In the genomic region with DNA sequence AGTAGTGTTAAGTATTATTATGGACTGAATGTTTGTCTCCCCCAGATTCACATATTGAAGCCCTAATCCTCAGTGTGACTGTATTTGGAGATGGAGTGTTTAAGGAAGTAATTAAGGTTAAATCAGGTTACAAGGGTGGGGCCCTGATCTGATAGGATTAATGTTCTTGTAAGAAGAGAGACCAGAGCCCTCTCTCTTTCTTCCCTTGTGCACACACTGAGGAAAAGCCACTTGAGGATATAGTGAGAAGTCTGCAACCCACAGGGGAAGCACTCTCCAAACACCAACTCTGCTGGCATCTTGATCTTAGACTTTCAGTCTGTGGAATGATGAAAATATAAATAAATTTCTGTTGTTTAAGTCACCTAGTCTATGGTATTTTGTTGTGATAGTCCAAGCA, we compare ENCODE assay signal across 26 cellular contexts. TPM values are rescaled to one million over a fixed set of nuclear protein-coding genes. Genes with fewer than 3 reads are reported as not detected.
DNase-seq lines count a peak whose midpoint lies in the region; ATAC-seq and TF ChIP-seq lines count a peak whose summit lies in the region.
"Had no signal": no experiment of that assay in that cellular context is flagged by ENCODE, and none has a peak within 500 bp of the region (broad histone marks: within the 10 kb centered on the region; RNA-seq: fewer than 3 reads in every experiment).

No MANE protein-coding gene starts in this region.

- H3K27ac Mint-ChIP-seq in activated CD4-positive, alpha-beta memory T cell treated with anti-CD3 and anti-CD28 coated beads, Interleukin-2, amount 10 ng/mL, durations not matched to agents 7 days and 5 days, result peak overlapping the region; percentile 70
- H3K27ac Mint-ChIP-seq in activated CD4-positive, alpha-beta memory T cell treated with anti-CD3 and anti-CD28 coated beads for 36 hours, result no peak overlapping the region
- H3K27ac Mint-ChIP-seq in T-cell (peak overlapping the region; percentile 90 to 93), natural killer cell (peak overlapping the region; percentile 90 to 96)
- H3K27ac Mint-ChIP-seq: progenitor cell of endocrine pancreas; stimulated activated memory B cell treated with anti-CD40 and anti-IgM and Interleukin-4, amounts not matched to agents 10 μg/mL and 1 μg/mL and 100 μg/mL, for 72 hours had no signal

- no peaks in the 10 kb centered on the region for H3K27me3 Mint-ChIP-seq in activated CD4-positive, alpha-beta memory T cell treated with anti-CD3 and anti-CD28 coated beads, Interleukin-2, amount 10 ng/mL, durations not matched to agents 7 days and 5 days
- H3K27me3 Mint-ChIP-seq in activated CD4-positive, alpha-beta memory T cell treated with anti-CD3 and anti-CD28 coated beads for 36 hours, result no peaks in the 10 kb centered on the region
- H3K27me3 Mint-ChIP-seq in T-cell, result no peaks in the 10 kb centered on the region
- H3K27me3 Mint-ChIP-seq in natural killer cell (ENCODE audit: low read depth in 2 of 2), result no peaks in the 10 kb centered on the region
- H3K27me3 Mint-ChIP-seq: activated naive CD8-positive, alpha-beta T cell treated with anti-CD3 and anti-CD28 coated beads for 36 hours; progenitor cell of endocrine pancreas; stimulated activated memory B cell treated with anti-CD40 and anti-IgM and Interleukin-4, amounts not matched to agents 10 μg/mL and 1 μg/mL and 100 μg/mL, for 72 hours had no signal

- peaks cover 6% of the 10 kb centered on the region for H3K36me3 Mint-ChIP-seq in activated CD4-positive, alpha-beta memory T cell treated with anti-CD3 and anti-CD28 coated beads, Interleukin-2, amount 10 ng/mL, durations not matched to agents 7 days and 5 days (ENCODE audit: low read depth)
- no peaks in the 10 kb centered on the region for H3K36me3 Mint-ChIP-seq in activated CD4-positive, alpha-beta memory T cell treated with anti-CD3 and anti-CD28 coated beads for 36 hours
- H3K36me3 Mint-ChIP-seq in T-cell, result peaks cover 9% of the 10 kb centered on the region
- no peaks in the 10 kb centered on the region for H3K36me3 Mint-ChIP-seq in natural killer cell
- H3K36me3 Mint-ChIP-seq: CD14-positive monocyte; stimulated activated memory B cell treated with anti-CD40 and anti-IgM and Interleukin-4, amounts not matched to agents 10 μg/mL and 1 μg/mL and 100 μg/mL, for 72 hours had no signal

- CTCF ChIA-PET in activated CD4-positive, alpha-beta memory T cell treated with anti-CD3 and anti-CD28 coated beads, Interleukin-2, amount 10 ng/mL, durations not matched to agents 7 days and 5 days (lab: Charles Lee), result interaction anchor here (1.4 kb wide), 1 partner anchor 38 kb away, joined by 3 read pairs; no protein-coding TSS in a partner anchor
- CTCF ChIA-PET in activated CD4-positive, alpha-beta memory T cell treated with anti-CD3 and anti-CD28 coated beads for 36 hours (lab: Charles Lee), result interaction anchor here (0.6 to 6.9 kb wide), 4 partner anchors 10 to 51 kb away, joined by 3 to 40 read pairs (median 6); partner anchors contain the start of gene M6PR
- CTCF ChIA-PET in T-cell (lab: Charles Lee), result interaction anchor here (0.6 to 1.2 kb wide), 4 partner anchors 13 to 304 kb away, joined by 3 to 4 read pairs (median 3); no protein-coding TSS in a partner anchor

- POLR2A ChIA-PET in activated CD4-positive, alpha-beta memory T cell treated with anti-CD3 and anti-CD28 coated beads, Interleukin-2, amount 10 ng/mL, durations not matched to agents 7 days and 5 days (lab: Charles Lee), result interaction anchor here (0.9 to 1.4 kb wide), 3 partner anchors 10 to 37 kb away, joined by 3 to 6 read pairs (median 5); no protein-coding TSS in a partner anchor
- POLR2A ChIA-PET in activated CD4-positive, alpha-beta memory T cell treated with anti-CD3 and anti-CD28 coated beads for 36 hours (lab: Charles Lee), result interaction anchor here (1.0 to 1.4 kb wide), 2 partner anchors 10 to 23 kb away, joined by 4 to 5 read pairs; no protein-coding TSS in a partner anchor
- POLR2A ChIA-PET in T-cell (lab: Charles Lee), result no interaction called here

- ATAC-seq in T-cell (replicated peaks in 1 of 4) (peak in 1 of 4 experiments; percentile 10), natural killer cell (no peak), HG03139 (IDR thresholded peaks at IDR 0.05; ENCODE audit: unreplicated experiment) (no peak), HG03571 (IDR thresholded peaks at IDR 0.05; ENCODE audit: unreplicated experiment) (no peak), GM21528 (IDR thresholded peaks at IDR 0.05; ENCODE audit: low FRiP score, unreplicated experiment) (no peak)
- ATAC-seq: HepG2; lower lobe of right lung; PC-3; stimulated activated memory B cell treated with anti-CD40 and anti-IgM and Interleukin-4, amounts not matched to agents 10 μg/mL and 1 μg/mL and 100 μg/mL, for 72 hours had no signal

- no peak for DNase-seq in activated CD4-positive, alpha-beta memory T cell treated with anti-CD3 and anti-CD28 coated beads, Interleukin-2, amount 10 ng/mL, durations not matched to agents 7 days and 5 days
- no peak for DNase-seq in activated CD4-positive, alpha-beta memory T cell treated with anti-CD3 and anti-CD28 coated beads for 36 hours
- DNase-seq in Kasumi-1 (lab: John Stamatoyannopoulos, UW), result peak; percentile 3 to 35
- no peak for DNase-seq in T-cell
- no peak for DNase-seq in natural killer cell
- DNase-seq: ACHN; activated CD4-positive, CD25-positive, alpha-beta regulatory T cell; activated CD8-positive, alpha-beta memory T cell treated with anti-CD3 and anti-CD28 coated beads for 24 hours; activated naive CD8-positive, alpha-beta T cell treated with anti-CD3 and anti-CD28 coated beads for 36 hours; activated T-cell treated with anti-CD3 and anti-CD28 coated beads, Interleukin-2, amount 50 U/mL, for 48 hours; central memory CD4-positive, alpha-beta T cell; heart right ventricle; lower lobe of right lung; mucosa of descending colon; NCI-H146; NCI-H510A; PC-3; SHP77 had no signal

- no peaks in the 10 kb centered on the region for H3K9me3 Mint-ChIP-seq in activated CD4-positive, alpha-beta memory T cell treated with anti-CD3 and anti-CD28 coated beads, Interleukin-2, amount 10 ng/mL, durations not matched to agents 7 days and 5 days
- no peaks in the 10 kb centered on the region for H3K9me3 Mint-ChIP-seq in activated CD4-positive, alpha-beta memory T cell treated with anti-CD3 and anti-CD28 coated beads for 36 hours
- H3K9me3 Mint-ChIP-seq in T-cell, result peaks cover 0 to 10% (median 0%) of the 10 kb centered on the region in 3 donors
- H3K9me3 Mint-ChIP-seq in natural killer cell, result no peaks in the 10 kb centered on the region
- H3K9me3 Mint-ChIP-seq: stimulated activated memory B cell treated with anti-CD40 and anti-IgM and Interleukin-4, amounts not matched to agents 10 μg/mL and 1 μg/mL and 100 μg/mL, for 72 hours had no signal

- TF ChIP-seq CTCF in natural killer cell (IDR thresholded peaks at IDR 0.05), result no peak

- H3K4me1 Mint-ChIP-seq in activated CD4-positive, alpha-beta memory T cell treated with anti-CD3 and anti-CD28 coated beads, Interleukin-2, amount 10 ng/mL, durations not matched to agents 7 days and 5 days, result peaks cover 44% of the 10 kb centered on the region
- peaks cover 47% of the 10 kb centered on the region for H3K4me1 Mint-ChIP-seq in activated CD4-positive, alpha-beta memory T cell treated with anti-CD3 and anti-CD28 coated beads for 36 hours (ENCODE audit: low read depth)
- H3K4me1 Mint-ChIP-seq in T-cell (peaks cover 45 to 62% (median 55%) of the 10 kb centered on the region in 3 donors), natural killer cell (peaks cover 63 to 64% of the 10 kb centered on the region in 2 donors)

- H3K4me3 Mint-ChIP-seq in activated CD4-positive, alpha-beta memory T cell treated with anti-CD3 and anti-CD28 coated beads, Interleukin-2, amount 10 ng/mL, durations not matched to agents 7 days and 5 days, result no peak overlapping the region
- H3K4me3 Mint-ChIP-seq in activated CD4-positive, alpha-beta memory T cell treated with anti-CD3 and anti-CD28 coated beads for 36 hours, result no peak overlapping the region
- H3K4me3 Mint-ChIP-seq in T-cell (peak overlapping the region in 2 of 3 donors; percentile 0 to 27), natural killer cell (peak overlapping the region; percentile 49)
- H3K4me3 Mint-ChIP-seq: activated naive CD8-positive, alpha-beta T cell treated with anti-CD3 and anti-CD28 coated beads for 36 hours; stimulated activated memory B cell treated with anti-CD40 and anti-IgM and Interleukin-4, amounts not matched to agents 10 μg/mL and 1 μg/mL and 100 μg/mL, for 72 hours had no signal

- intact Hi-C loops in activated CD4-positive, alpha-beta memory T cell treated with anti-CD3 and anti-CD28 coated beads for 36 hours (cut with micrococcal nuclease), result loop anchor here (1.0 kb wide), 2 partner anchors 9 to 33 kb away; no protein-coding TSS in a partner anchor
- intact Hi-C loops in natural killer cell (cut with micrococcal nuclease), result loop anchor here (2.0 kb wide), 2 partner anchors 24 to 40 kb away; no protein-coding TSS in a partner anchor

RNA-seq across cellular contexts. Expression of gene KLRG1, which starts 2.2 kb away (rescaled TPM):
- total RNA-seq in activated CD4-positive, alpha-beta memory T cell treated with anti-CD3 and anti-CD28 coated beads, Interleukin-2, amount 10 ng/mL, durations not matched to agents 7 days and 5 days, result 10 to 100 TPM; 12.8 to 13.3 TPM
- 1 to 10 TPM; 4.4 to 5.4 TPM for total RNA-seq in activated CD4-positive, alpha-beta memory T cell treated with anti-CD3 and anti-CD28 coated beads for 36 hours
- total RNA-seq in T-cell (10 to 100 TPM; 11.9 to 80.4 (median 28.0) TPM), natural killer cell (100 to 1,000 TPM in 1 of 3 donors, 10 to 100 TPM in 2; 76.3 to 165 (median 86.2) TPM)
- total RNA-seq: M059J had no signal

RNA-seq across cellular contexts. Expression of gene M6PR, which starts 37.7 kb away (rescaled TPM):
- 100 to 1,000 TPM; 210 to 211 TPM for total RNA-seq in activated CD4-positive, alpha-beta memory T cell treated with anti-CD3 and anti-CD28 coated beads, Interleukin-2, amount 10 ng/mL, durations not matched to agents 7 days and 5 days
- total RNA-seq in activated CD4-positive, alpha-beta memory T cell treated with anti-CD3 and anti-CD28 coated beads for 36 hours, result 100 to 1,000 TPM; 150 to 164 TPM
- total RNA-seq in T-cell (100 to 1,000 TPM; 162 to 189 (median 187) TPM), natural killer cell (100 to 1,000 TPM; 245 to 270 (median 255) TPM)

Comparison
In these comparisons a context has a peak if more than half of its experiments do, and no peak if none do; other contexts are left out.
1. DNase-seq: peak in Kasumi-1 (2 of 2); none in activated CD4-positive, alpha-beta memory T cell treated with anti-CD3 and anti-CD28 coated beads, Interleukin-2, amount 10 ng/mL, durations not matched to agents 7 days and 5 days (single experiment), activated CD4-positive, alpha-beta memory T cell treated with anti-CD3 and anti-CD28 coated beads for 36 hours (single experiment), T-cell (0 of 34) and natural killer cell (single experiment).
2. H3K4me3 Mint-ChIP-seq: peak in T-cell (2 of 3) and natural killer cell (single experiment); none in activated CD4-positive, alpha-beta memory T cell treated with anti-CD3 and anti-CD28 coated beads, Interleukin-2, amount 10 ng/mL, durations not matched to agents 7 days and 5 days (single experiment) and activated CD4-positive, alpha-beta memory T cell treated with anti-CD3 and anti-CD28 coated beads for 36 hours (single experiment).
3. POLR2A ChIA-PET loops: an anchor here in activated CD4-positive, alpha-beta memory T cell treated with anti-CD3 and anti-CD28 coated beads, Interleukin-2, amount 10 ng/mL, durations not matched to agents 7 days and 5 days (0.9 to 1.4 kb wide) and activated CD4-positive, alpha-beta memory T cell treated with anti-CD3 and anti-CD28 coated beads for 36 hours (1.0 to 1.4 kb wide); none called in T-cell.